In the genomic region with DNA sequence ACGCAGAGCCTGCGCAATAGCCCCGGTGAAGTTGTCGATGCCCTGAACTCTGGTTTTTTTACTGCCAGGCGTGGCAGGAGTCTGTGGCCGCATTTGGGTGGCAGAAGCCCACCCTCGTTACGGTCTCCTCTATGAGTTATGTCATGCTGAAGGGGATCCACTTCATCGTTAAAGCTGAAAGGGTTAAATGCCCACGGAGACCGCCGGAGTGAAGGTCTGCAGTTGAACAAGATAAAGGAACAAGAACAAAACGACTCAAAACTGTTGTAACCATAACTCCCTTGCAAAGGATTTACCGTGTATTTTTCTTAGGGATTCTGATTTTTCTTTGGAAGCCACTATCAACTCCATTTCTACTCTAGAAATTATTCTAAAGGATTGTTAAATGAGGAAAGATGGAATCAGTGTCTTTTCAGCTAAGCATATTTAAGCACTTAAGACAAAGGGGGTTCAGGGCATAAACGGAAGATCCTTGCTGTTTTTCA, we compare ENCODE assay signal across 8 cellular contexts. TPM values are rescaled to one million over a fixed set of nuclear protein-coding genes. Genes with fewer than 3 reads are reported as not detected.
DNase-seq lines count a peak whose midpoint lies in the region; ATAC-seq and TF ChIP-seq lines count a peak whose summit lies in the region.

No MANE protein-coding gene starts in this region.

- TF ChIP-seq CTCF in MCF 10A (IDR thresholded peaks at IDR 0.05; ENCODE audit: unreplicated experiment) (no peak), mucosa of descending colon (IDR thresholded peaks at IDR 0.05) (no peak)

- H3K9me3 Mint-ChIP-seq in stimulated activated naive CD8-positive, alpha-beta T cell treated with anti-CD3 and anti-CD28 coated beads, Interleukin-15, Interleukin-2, amounts not matched to agents 100 ng/mL and 50 ng/mL, for 24 hours: no peaks in the 10 kb centered on the region
- no peaks in the 10 kb centered on the region for H3K9me3 Mint-ChIP-seq in MCF 10A (ENCODE audit: unreplicated experiment)

- H3K9me3 ChIP-seq in mucosa of descending colon: no peaks in the 10 kb centered on the region

- intact Hi-C loops in MCF 10A (cut with micrococcal nuclease) (loop anchor here (1.0 to 5.0 kb wide), 3 partner anchors 22 to 177 kb away; no protein-coding TSS in a partner anchor), mucosa of descending colon (cut with DNase I, micrococcal nuclease) (no loop called here)

- H3K4me3 Mint-ChIP-seq in stimulated activated naive CD8-positive, alpha-beta T cell treated with anti-CD3 and anti-CD28 coated beads, Interleukin-15, Interleukin-2, amounts not matched to agents 100 ng/mL and 50 ng/mL, for 24 hours: peak overlapping the region; percentile 93
- peak overlapping the region; percentile 92 for H3K4me3 Mint-ChIP-seq in MCF 10A (ENCODE audit: unreplicated experiment)

- no peaks in the 10 kb centered on the region for H3K4me1 ChIP-seq in mucosa of descending colon (ENCODE audit: low read depth)

- H3K4me1 Mint-ChIP-seq in stimulated activated naive CD8-positive, alpha-beta T cell treated with anti-CD3 and anti-CD28 coated beads, Interleukin-15, Interleukin-2, amounts not matched to agents 100 ng/mL and 50 ng/mL, for 24 hours (ENCODE audit: low read depth): peaks cover 38% of the 10 kb centered on the region
- peaks cover 30% of the 10 kb centered on the region for H3K4me1 Mint-ChIP-seq in MCF 10A (ENCODE audit: insufficient read depth, unreplicated experiment)

- DNase-seq in stimulated activated naive CD8-positive, alpha-beta T cell treated with anti-CD3 and anti-CD28 coated beads, Interleukin-15, Interleukin-2, amounts not matched to agents 100 U/mL and 50 U/mL, for 24 hours: no peak
- DNase-seq in MCF 10A (ENCODE audit: unreplicated experiment): no peak
- DNase-seq in mucosa of descending colon: no peak
- DNase-seq in LoVo (ENCODE audit: low spot score): no peak
- no peak for DNase-seq in GF-D8 (lab: John Stamatoyannopoulos, UW)
- no peak for DNase-seq in stimulated activated CD4-positive, alpha-beta T cell treated with anti-CD3 and anti-CD28 coated beads, Interleukin-1b, Interleukin-23, amount 100 ng/mL, for 48 hours
- no peak for DNase-seq in midbrain (lab: John Stamatoyannopoulos, UW)

- ATAC-seq in stimulated activated naive CD8-positive, alpha-beta T cell treated with anti-CD3 and anti-CD28 coated beads, Interleukin-15, Interleukin-2, amounts not matched to agents 100 U/mL and 50 U/mL, for 24 hours: no peak
- ATAC-seq in mucosa of descending colon: no peak

- POLR2A ChIA-PET in MCF 10A (lab: Yijun Ruan, JAX): interaction anchor here (0.9 to 5.3 kb wide), 15 partner anchors 8 to 284 kb away, joined by 3 to 61 read pairs (median 6); no protein-coding TSS in a partner anchor

- no peaks in the 10 kb centered on the region for H3K36me3 ChIP-seq in mucosa of descending colon (ENCODE audit: low read depth)

- peak overlapping the region; percentile 69 for H3K4me3 ChIP-seq in mucosa of descending colon

- CTCF ChIA-PET in MCF 10A (lab: Yijun Ruan, JAX): interaction anchor here (0.6 kb wide), 1 partner anchor 385 kb away, joined by 3 read pairs; no protein-coding TSS in a partner anchor

- no peaks in the 10 kb centered on the region for H3K27me3 Mint-ChIP-seq in stimulated activated naive CD8-positive, alpha-beta T cell treated with anti-CD3 and anti-CD28 coated beads, Interleukin-15, Interleukin-2, amounts not matched to agents 100 ng/mL and 50 ng/mL, for 24 hours
- H3K27me3 Mint-ChIP-seq in MCF 10A (ENCODE audit: insufficient read depth, unreplicated experiment): no peaks in the 10 kb centered on the region

- BruUV-seq in MCF 10A (replicated peaks; lab: Mats Ljungman, UMichigan): TSS peak; percentile 57

- peak overlapping the region; percentile 94 for H3K27ac Mint-ChIP-seq in stimulated activated naive CD8-positive, alpha-beta T cell treated with anti-CD3 and anti-CD28 coated beads, Interleukin-15, Interleukin-2, amounts not matched to agents 100 ng/mL and 50 ng/mL, for 24 hours
- H3K27ac Mint-ChIP-seq in MCF 10A (ENCODE audit: low read depth, unreplicated experiment): peak overlapping the region; percentile 80

- peaks cover 21% of the 10 kb centered on the region for H3K36me3 Mint-ChIP-seq in stimulated activated naive CD8-positive, alpha-beta T cell treated with anti-CD3 and anti-CD28 coated beads, Interleukin-15, Interleukin-2, amounts not matched to agents 100 ng/mL and 50 ng/mL, for 24 hours (ENCODE audit: low read depth)
- peaks cover 15% of the 10 kb centered on the region for H3K36me3 Mint-ChIP-seq in MCF 10A (ENCODE audit: insufficient read depth, unreplicated experiment)

RNA-seq across cellular contexts. Expression of gene ELOVL5, which starts 0.5 kb away (rescaled TPM):
- 56.6 and 58.3 TPM in 2 replicates for total RNA-seq in MCF 10A (2022)
- total RNA-seq in mucosa of descending colon: 10 to 100 TPM; 11.5 to 60.6 (median 27.5) TPM
